Comparison of ENCODE assay signal across 8 cellular contexts in the genomic region with DNA sequence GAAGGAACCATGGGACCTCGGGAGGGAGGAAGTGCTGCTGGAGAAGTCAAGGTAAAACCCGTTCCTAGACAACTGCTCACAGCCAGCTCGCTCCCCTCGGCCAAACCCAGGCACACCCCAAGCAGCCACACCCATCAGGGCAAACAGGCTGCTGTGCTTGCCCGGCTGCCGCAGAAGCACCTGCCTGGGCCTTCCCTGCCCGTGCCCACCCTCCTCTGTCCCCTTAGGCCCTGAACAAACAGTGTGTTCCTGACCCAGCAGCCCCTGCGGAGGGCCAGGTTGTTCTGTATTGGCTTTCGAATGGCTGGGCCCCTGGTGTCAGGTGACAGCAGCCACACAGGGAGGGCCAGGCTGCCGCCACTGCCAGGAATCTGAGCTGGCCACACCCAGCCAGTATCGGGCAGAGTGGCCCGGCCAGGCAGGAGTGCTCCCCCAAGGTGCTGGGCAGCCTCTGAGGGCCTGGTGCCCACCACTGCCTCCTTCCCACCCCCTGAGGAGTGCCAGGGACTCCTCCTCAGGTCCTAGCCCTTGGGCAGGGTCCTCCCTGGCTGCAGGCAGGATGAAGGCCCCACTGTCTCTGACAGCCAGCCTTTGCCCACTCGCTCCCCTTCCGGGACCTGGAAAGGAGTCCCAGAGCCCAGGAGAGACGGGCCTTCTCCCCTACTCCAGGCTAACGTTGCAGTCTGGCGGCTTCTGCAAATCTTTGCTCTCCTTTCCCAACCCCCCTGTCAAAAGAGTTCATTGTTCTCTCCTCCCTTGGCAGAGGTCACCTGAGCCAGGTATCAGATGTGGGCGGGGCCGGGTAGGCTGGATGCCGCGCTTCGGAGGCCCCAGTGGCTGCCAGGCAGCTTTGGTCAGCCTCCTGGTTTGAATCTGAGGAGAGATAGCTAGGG. TPM values are rescaled to one million over a fixed set of nuclear protein-coding genes. Genes with fewer than 3 reads are reported as not detected.
DNase-seq lines count a peak whose midpoint lies in the region; ATAC-seq and TF ChIP-seq lines count a peak whose summit lies in the region.

No MANE protein-coding gene starts in this region.

- H3K9me2 ChIP-seq in SK-N-SH, result no peaks in the 10 kb centered on the region
- H3K9me2 ChIP-seq in Karpas-422 (replicated peaks; ENCODE audit: insufficient read depth, low read length), result no peaks in the 10 kb centered on the region

- TF ChIP-seq EP300 in SK-N-SH (IDR thresholded peaks at IDR 0.05; ENCODE audit: borderline replicate concordance in 1 of 2, low read depth in 1 of 2, low read length in 1 of 2), result no peak

- H3K9me3 Mint-ChIP-seq in osteocyte (ENCODE audit: unreplicated experiment), result no peaks in the 10 kb centered on the region

- no peak overlapping the region for H3K27ac Mint-ChIP-seq in osteocyte (ENCODE audit: unreplicated experiment)

- H4K20me1 ChIP-seq in SK-N-SH (ENCODE audit: insufficient read depth) (no peaks in the 10 kb centered on the region), Karpas-422 (ENCODE audit: insufficient read depth, low read depth, low read length) (no peaks in the 10 kb centered on the region)

- DNase-seq in SK-N-SH, result no peak
- DNase-seq in SJCRH30, result peak; percentile 68 to 76
- DNase-seq in left kidney (ENCODE audit: low read depth, low spot score), result peak; percentile 96
- DNase-seq in vagina (ENCODE audit: extremely low spot score in 2 of 2), result no peak
- no peak for DNase-seq in Karpas-422
- no peak for DNase-seq in BE2C
- no peak for DNase-seq in osteocyte (ENCODE audit: extremely low spot score, unreplicated experiment)

- no peaks in the 10 kb centered on the region for H3K36me3 ChIP-seq in SK-N-SH (replicated peaks in 1 of 2; ENCODE audit: control insufficient read depth in 1 of 2, insufficient read depth in 2 of 2, low read length in 1 of 2)
- H3K36me3 ChIP-seq in SJCRH30, result no peaks in the 10 kb centered on the region
- no peaks in the 10 kb centered on the region for H3K36me3 ChIP-seq in vagina
- no peaks in the 10 kb centered on the region for H3K36me3 ChIP-seq in Karpas-422 (ENCODE audit: insufficient read depth, low read length)
- H3K36me3 ChIP-seq in BE2C, result no peaks in the 10 kb centered on the region

- no peak overlapping the region for H3K4me2 ChIP-seq in SK-N-SH
- H3K4me2 ChIP-seq in Karpas-422 (ENCODE audit: low read depth, low read length, poor library complexity, severe bottlenecking), result no peak overlapping the region

- H3K4me3 ChIP-seq in SK-N-SH (ENCODE audit: low read depth in 2 of 2, low read length in 1 of 2) (no peak overlapping the region), SJCRH30 (peak overlapping the region; percentile 26), vagina (no peak overlapping the region), Karpas-422 (ENCODE audit: low read length) (no peak overlapping the region), BE2C (ENCODE audit: low read depth, low read length) (no peak overlapping the region)

- TF ChIP-seq CTCF in SK-N-SH (IDR thresholded peaks at IDR 0.05) (no peak), vagina (IDR thresholded peaks at IDR 0.05) (no peak), BE2C (IDR thresholded peaks at IDR 0.05; ENCODE audit: low read depth, low read length) (no peak), osteocyte (IDR thresholded peaks at IDR 0.05) (no peak)

- H2AFZ ChIP-seq in SK-N-SH (ENCODE audit: low read depth), result no peak overlapping the region
- H2AFZ ChIP-seq in Karpas-422 (ENCODE audit: low read length), result no peak overlapping the region

- TF ChIP-seq POLR2A in vagina (IDR thresholded peaks at IDR 0.05), result no peak

- H3K9ac ChIP-seq in SK-N-SH (no peak overlapping the region), Karpas-422 (ENCODE audit: low read length) (no peak overlapping the region)

- H3K4me1 ChIP-seq in SK-N-SH (ENCODE audit: control insufficient read depth in 1 of 2, insufficient read depth in 2 of 2, low read depth in 1 of 2, low read length in 1 of 2) (no peaks in the 10 kb centered on the region; a peak in 1 of 4 replicates), SJCRH30 (peaks cover 18% of the 10 kb centered on the region; the same call in 1 of the 2 replicates), vagina (peaks cover 8% of the 10 kb centered on the region), Karpas-422 (ENCODE audit: low read length) (no peaks in the 10 kb centered on the region), BE2C (no peaks in the 10 kb centered on the region)

- H3F3A ChIP-seq in SK-N-SH (replicated peaks; ENCODE audit: insufficient read depth), result no peaks in the 10 kb centered on the region

- H3K79me2 ChIP-seq in SK-N-SH (ENCODE audit: insufficient read depth) (no peaks in the 10 kb centered on the region), Karpas-422 (ENCODE audit: low read length) (no peaks in the 10 kb centered on the region)

- H3K27me3 ChIP-seq in SK-N-SH (ENCODE audit: insufficient read depth) (no peaks in the 10 kb centered on the region), SJCRH30 (peaks cover 14% of the 10 kb centered on the region), vagina (no peaks in the 10 kb centered on the region), Karpas-422 (ENCODE audit: low read length) (no peaks in the 10 kb centered on the region), BE2C (no peaks in the 10 kb centered on the region)

- POLR2A ChIA-PET in SK-N-SH (lab: Yijun Ruan, JAX), result no interaction called here

- intact Hi-C loops in vagina (cut with DNase I), result no loop called here

- H3K36me3 Mint-ChIP-seq in osteocyte (ENCODE audit: unreplicated experiment), result no peaks in the 10 kb centered on the region

- H3K27me3 Mint-ChIP-seq in osteocyte (ENCODE audit: unreplicated experiment), result peaks cover 5% of the 10 kb centered on the region

- H3K9me3 ChIP-seq in SK-N-SH (no peaks in the 10 kb centered on the region), SJCRH30 (replicated peaks) (no peaks in the 10 kb centered on the region), vagina (no peaks in the 10 kb centered on the region), Karpas-422 (ENCODE audit: low read length) (no peaks in the 10 kb centered on the region), BE2C (no peaks in the 10 kb centered on the region)

- H3K4me3 Mint-ChIP-seq in osteocyte (ENCODE audit: unreplicated experiment), result no peak overlapping the region

- H3K4me1 Mint-ChIP-seq in osteocyte (ENCODE audit: unreplicated experiment), result peaks cover 18% of the 10 kb centered on the region

- no peak for TF ChIP-seq RAD21 in SK-N-SH (IDR thresholded peaks at IDR 0.05; ENCODE audit: low read length)

- WGBS in SK-N-SH (ENCODE audit: low lambda C conversion rate), result 87% methylated on average over 20 of the region's 22 CpGs

- ATAC-seq in SK-N-SH treated with all-trans-retinoic acid at 6 μM for 48 hours, result peak; percentile 7; the same call in 2 of the 3 replicates

- no peak overlapping the region for H3K27ac ChIP-seq in SK-N-SH (ENCODE audit: low read depth in 2 of 2, low read length in 1 of 2)
- no peak overlapping the region for H3K27ac ChIP-seq in SJCRH30
- peak overlapping the region; percentile 80 for H3K27ac ChIP-seq in vagina
- no peak overlapping the region for H3K27ac ChIP-seq in Karpas-422 (ENCODE audit: low read length)

- CTCF ChIA-PET in SK-N-SH (lab: Yijun Ruan, JAX), result interaction anchor here (1.3 to 1.5 kb wide), 2 partner anchors 9 to 33 kb away, joined by 4 to 7 read pairs; a partner anchor contains a TSS

TF ChIP-seq in SK-N-SH treated with all-trans-retinoic acid at 6 μM for 48 hours, 23 proteins besides CTCF, POLR2A, EP300 and RAD21 (continues in another document):
- TF ChIP-seq TOX (CRISPR knock-in tag; IDR thresholded peaks at IDR 0.05; ENCODE audit: borderline replicate concordance), result no peak
- no peak for TF ChIP-seq GLIS3 (CRISPR knock-in tag; IDR thresholded peaks at IDR 0.05)
- TF ChIP-seq TCF4 (CRISPR knock-in tag; IDR thresholded peaks at IDR 0.05; ENCODE audit: borderline replicate concordance), result no peak
- no peak for TF ChIP-seq RARB (CRISPR knock-in tag; IDR thresholded peaks at IDR 0.05)

TF ChIP-seq in SK-N-SH, 30 proteins besides CTCF, POLR2A, EP300 and RAD21 (continues in another document):
- TF ChIP-seq, protein P1, sequence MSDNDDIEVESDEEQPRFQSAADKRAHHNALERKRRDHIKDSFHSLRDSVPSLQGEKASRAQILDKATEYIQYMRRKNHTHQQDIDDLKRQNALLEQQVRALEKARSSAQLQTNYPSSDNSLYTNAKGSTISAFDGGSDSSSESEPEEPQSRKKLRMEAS (IDR thresholded peaks at IDR 0.05; ENCODE audit: low read depth), result no peak
- TF ChIP-seq NRF1 (IDR thresholded peaks at IDR 0.05; ENCODE audit: low read depth, low read length), result no peak

RNA-seq across cellular contexts. Expression of a gene that starts 24.0 kb away (rescaled TPM):
- polyA plus RNA-seq in SK-N-SH (2012; rRNA removed), result 4.4 and 6.7 TPM in 2 replicates
- 1.7 and 3.1 TPM in 2 replicates for polyA plus RNA-seq in SK-N-SH (2012; cell fraction: cytosol; rRNA removed)
- polyA plus RNA-seq in SK-N-SH (2012; cell fraction: nucleus; rRNA removed), result 14.0 and 23.1 TPM in 2 replicates
- total RNA-seq in SJCRH30 (2014; rRNA removed; shearing (Covaris generic)), result not detected in 2 replicates
- total RNA-seq in vagina (44.9 TPM), osteocyte (2.4 and 3.3 TPM in 2 replicates)
- 6.1 and 7.6 TPM in 2 replicates for total RNA-seq in Karpas-422 (2014; rRNA removed; shearing (Covaris generic); ENCODE audit: low replicate concordance)
- 2.7 TPM for polyA plus RNA-seq in BE2C (2012; ENCODE audit: insufficient read depth, insufficient read length, low read depth)

RNA-seq across cellular contexts. Expression of a gene that starts 33.2 kb away (rescaled TPM):
- 29.8 and 37.7 TPM in 2 replicates for polyA plus RNA-seq in SK-N-SH (2012; rRNA removed)
- polyA plus RNA-seq in SK-N-SH (2012; cell fraction: cytosol; rRNA removed), result 14.2 and 21.1 TPM in 2 replicates
- 85.0 and 113 TPM in 2 replicates for polyA plus RNA-seq in SK-N-SH (2012; cell fraction: nucleus; rRNA removed)
- total RNA-seq in SJCRH30 (2014; rRNA removed; shearing (Covaris generic)), result 34.3 and 44.8 TPM in 2 replicates
- 30.9 TPM for total RNA-seq in vagina
- 25.5 and 42.8 TPM in 2 replicates for total RNA-seq in Karpas-422 (2014; rRNA removed; shearing (Covaris generic); ENCODE audit: low replicate concordance)
- 71.6 TPM for polyA plus RNA-seq in BE2C (2012; ENCODE audit: insufficient read depth, insufficient read length, low read depth)
- total RNA-seq in osteocyte, result 12.6 and 23.3 TPM in 2 replicates

RNA-seq across cellular contexts. Expression of a gene that starts 34.2 kb away (rescaled TPM):
- 5.2 and 6.5 TPM in 2 replicates for polyA plus RNA-seq in SK-N-SH (2012; rRNA removed)
- polyA plus RNA-seq in SK-N-SH (2012; cell fraction: cytosol; rRNA removed), result 2.3 and 4.5 TPM in 2 replicates
- polyA plus RNA-seq in SK-N-SH (2012; cell fraction: nucleus; rRNA removed), result 18.8 and 32.9 TPM in 2 replicates
- total RNA-seq in SJCRH30 (2014; rRNA removed; shearing (Covaris generic)), result 6.9 and 9.3 TPM in 2 replicates
- 19.9 TPM for total RNA-seq in vagina
- total RNA-seq in Karpas-422 (2014; rRNA removed; shearing (Covaris generic); ENCODE audit: low replicate concordance), result not detected in 2 replicates
- 28.5 TPM for polyA plus RNA-seq in BE2C (2012; ENCODE audit: insufficient read depth, insufficient read length, low read depth)
- total RNA-seq in osteocyte, result 28.1 and 32.6 TPM in 2 replicates

RNA-seq across cellular contexts. Expression of a gene that starts 38.1 kb away (rescaled TPM):
- polyA plus RNA-seq in SK-N-SH (2012; rRNA removed), result 9.7 and 10.3 TPM in 2 replicates
- 1.2 and 2.0 TPM in 2 replicates for polyA plus RNA-seq in SK-N-SH (2012; cell fraction: cytosol; rRNA removed)
- 82.9 and 131 TPM in 2 replicates for polyA plus RNA-seq in SK-N-SH (2012; cell fraction: nucleus; rRNA removed)
- total RNA-seq in SJCRH30 (2014; rRNA removed; shearing (Covaris generic)), result 0.02 TPM in 1 of 2 replicates, not detected in the other
- total RNA-seq in vagina, result 160 TPM
- 3.8 and 8.0 TPM in 2 replicates for total RNA-seq in Karpas-422 (2014; rRNA removed; shearing (Covaris generic); ENCODE audit: low replicate concordance)
- 10.0 TPM for polyA plus RNA-seq in BE2C (2012; ENCODE audit: insufficient read depth, insufficient read length, low read depth)
- total RNA-seq in osteocyte, result 40.8 and 42.5 TPM in 2 replicates

Comparison
In these comparisons a context has a peak if more than half of its experiments do, and no peak if none do; other contexts are left out.
1. DNase-seq: peak in SJCRH30 (2 of 2) and left kidney (single experiment); none in SK-N-SH (single experiment), vagina (0 of 2), Karpas-422 (single experiment), BE2C (single experiment) and osteocyte (single experiment).